ENCODE assay signal across 12 cellular contexts in the genomic region with DNA sequence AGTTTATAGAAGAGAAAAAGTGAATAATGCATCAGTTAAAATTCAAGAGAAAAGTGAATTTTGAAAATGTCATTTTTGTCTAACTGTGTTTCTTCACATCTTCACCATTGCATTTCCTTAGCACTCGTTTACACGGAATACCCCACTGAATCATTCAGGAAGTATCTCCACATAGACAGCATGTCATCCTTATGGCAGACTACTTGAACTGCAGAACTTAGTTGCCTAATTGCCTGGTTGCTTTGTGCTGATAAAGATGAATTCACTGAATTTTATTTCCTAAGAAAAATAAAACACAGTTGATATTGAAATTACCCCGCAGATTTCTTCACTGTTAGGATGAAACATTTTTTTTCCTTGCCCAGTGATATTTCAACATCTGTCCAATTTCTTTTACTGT.
DNase-seq lines count a peak whose midpoint lies in the region; ATAC-seq and TF ChIP-seq lines count a peak whose summit lies in the region.
"Had no signal": no experiment of that assay in that cellular context is flagged by ENCODE, and none has a peak within 500 bp of the region (broad histone marks: within the 10 kb centered on the region; RNA-seq: fewer than 3 reads in every experiment).

No MANE protein-coding gene starts in this region.

- TF ChIP-seq RAD21 in IMR-90 (IDR thresholded peaks at IDR 0.05; ENCODE audit: low read length): no peak

- H2BK20ac ChIP-seq in IMR-90 (ENCODE audit: low read depth, low read length): no peak overlapping the region

- no peak overlapping the region for H2BK12ac ChIP-seq in mesenchymal stem cell (ENCODE audit: low read length in 2 of 2)

- no peaks in the 10 kb centered on the region for H4K20me1 ChIP-seq in IMR-90 (ENCODE audit: insufficient read depth, low read length)

- no peak overlapping the region for H2AK5ac ChIP-seq in IMR-90 (ENCODE audit: low read depth, low read length)
- H2AK5ac ChIP-seq in mesenchymal stem cell (ENCODE audit: low read length, severe bottlenecking): no peak overlapping the region

- POLR2A ChIA-PET in IMR-90 (lab: Charles Lee; ENCODE audit: unreplicated experiment): no interaction called here

- WGBS in IMR-90 (ENCODE audit: extremely low coverage in 2 of 2, insufficient read length in 1 of 2), 2 experiments: no CpG with 5 or more reads among the region's 3 CpGs
- WGBS in mesenchymal stem cell: 21% methylated on average over 2 of the region's 3 CpGs

- DNase-seq in EL: peak; percentile 62
- peak; percentile 72 for DNase-seq in IMR-90
- DNase-seq in astrocyte of the spinal cord (ENCODE audit: low read depth, low spot score): peak; percentile 34
- peak; percentile 60 for DNase-seq in mesenchymal stem cell
- no peak for DNase-seq in stimulated activated naive CD4-positive, alpha-beta T cell (lab: John Stamatoyannopoulos, UW)
- no peak for DNase-seq in coronary artery (ENCODE audit: low spot score)
- DNase-seq in NCI-H1417 treated with DMSO at 0.1 percent for 48 hours (lab: John Stamatoyannopoulos, UW): no peak
- DNase-seq: activated CD4-positive, alpha-beta T cell treated with anti-CD3 and anti-CD28 coated beads, Interleukin-2, amount 50 U/mL, for 1 hour; activated T-cell treated with anti-CD3 and anti-CD28 coated beads, Interleukin-2, amount 50 U/mL, for 24 hours; dermis blood vessel endothelial cell; right cardiac atrium; stimulated activated CD4-positive, alpha-beta T cell treated with anti-CD3 and anti-CD28 coated beads, Interleukin-4, amount 100 ng/mL, for 4 hours had no signal

- no peak overlapping the region for H3K27ac ChIP-seq in IMR-90 (ENCODE audit: insufficient read depth, low read length)
- no peak overlapping the region for H3K27ac ChIP-seq in mesenchymal stem cell (ENCODE audit: low read length, poor library complexity, severe bottlenecking)
- H3K27ac ChIP-seq in coronary artery: no peak overlapping the region

- peak; percentile 83 for ATAC-seq in IMR-90 (ENCODE audit: low read depth)
- ATAC-seq: right cardiac atrium had no signal

- H3K4ac ChIP-seq in IMR-90 (ENCODE audit: low read depth, low read length) (no peak overlapping the region), mesenchymal stem cell (ENCODE audit: low read depth in 1 of 2, low read length in 2 of 2) (no peak overlapping the region)

- no peak overlapping the region for H2BK15ac ChIP-seq in IMR-90 (ENCODE audit: low read depth, low read length)
- no peak overlapping the region for H2BK15ac ChIP-seq in mesenchymal stem cell (ENCODE audit: low read depth, poor library complexity, severe bottlenecking)

- in situ Hi-C loops in IMR-90 (cut with MboI; ENCODE audit: low sequenced_read_pairs) (no loop called here), astrocyte of the spinal cord (cut with HindIII; ENCODE audit: low sequenced_read_pairs) (no loop called here)

- no peaks in the 10 kb centered on the region for H3K4me1 ChIP-seq in IMR-90 (ENCODE audit: control insufficient read depth, insufficient read depth, low read length)
- no peaks in the 10 kb centered on the region for H3K4me1 ChIP-seq in mesenchymal stem cell (ENCODE audit: control insufficient read depth, insufficient read depth, low read depth, low read length)

- dilution Hi-C loops in IMR-90 (cut with HindIII; ENCODE audit: low sequenced_read_pairs, unreplicated experiment): no loop called here

- no peaks in the 10 kb centered on the region for H3K27me3 ChIP-seq in IMR-90 (ENCODE audit: control insufficient read depth, insufficient read depth, low read length)
- no peaks in the 10 kb centered on the region for H3K27me3 ChIP-seq in mesenchymal stem cell (ENCODE audit: control insufficient read depth in 1 of 2, insufficient read depth in 1 of 2, low read length in 2 of 2)

- no peak overlapping the region for H3K4me3 ChIP-seq in IMR-90 (ENCODE audit: insufficient read depth, low read depth, low read length)
- no peak overlapping the region for H3K4me3 ChIP-seq in astrocyte of the spinal cord (ENCODE audit: low read depth, low read length)
- H3K4me3 ChIP-seq in mesenchymal stem cell (ENCODE audit: insufficient read depth in 1 of 2, low read depth in 1 of 2, low read length in 2 of 2): no peak overlapping the region
- no peak overlapping the region for H3K4me3 ChIP-seq in coronary artery

- no peaks in the 10 kb centered on the region for H3K9me3 ChIP-seq in IMR-90 (ENCODE audit: control insufficient read depth, insufficient read depth, low read length)
- H3K9me3 ChIP-seq in mesenchymal stem cell (ENCODE audit: control insufficient read depth, low read length): no peaks in the 10 kb centered on the region

- H3K9ac ChIP-seq in IMR-90 (ENCODE audit: low read depth, low read length) (no peak overlapping the region), mesenchymal stem cell (ENCODE audit: low read length) (peak overlapping the region; percentile 47)

- H4K8ac ChIP-seq in IMR-90 (ENCODE audit: low read depth in 2 of 2, low read length in 2 of 2): no peak overlapping the region
- no peak overlapping the region for H4K8ac ChIP-seq in mesenchymal stem cell (ENCODE audit: low read length)

- no peak for TF ChIP-seq CTCF in IMR-90 (conservative IDR thresholded peaks at IDR 0.05; ENCODE audit: low read depth, low read length)
- no peak for TF ChIP-seq CTCF in astrocyte of the spinal cord (IDR thresholded peaks at IDR 0.05; ENCODE audit: low read depth, low read length)
- TF ChIP-seq CTCF in coronary artery (IDR thresholded peaks at IDR 0.05): no peak

- TF ChIP-seq POLR2A in IMR-90 (IDR thresholded peaks at IDR 0.05; ENCODE audit: low read depth, low read length): no peak

- no peak overlapping the region for H3K56ac ChIP-seq in IMR-90 (ENCODE audit: extremely low read depth, insufficient read depth, low read length)

- H2AK9ac ChIP-seq in IMR-90 (replicated peaks; ENCODE audit: low read depth, low read length, poor library complexity): no peak overlapping the region

- H3K14ac ChIP-seq in IMR-90 (replicated peaks; ENCODE audit: low read depth, low read length) (no peak overlapping the region), mesenchymal stem cell (ENCODE audit: low read length in 2 of 2) (no peak overlapping the region)

- no peak overlapping the region for H4K5ac ChIP-seq in IMR-90 (ENCODE audit: low read depth, low read length)

- H3K9me1 ChIP-seq in IMR-90 (ENCODE audit: insufficient read depth, low read length): peaks cover 3% of the 10 kb centered on the region; the same call in 1 of the 2 replicates

- intact Hi-C loops in IMR-90 (cut with micrococcal nuclease): no loop called here

- H4K91ac ChIP-seq in IMR-90 (ENCODE audit: insufficient read depth, low read depth, low read length): no peak overlapping the region
- H4K91ac ChIP-seq in mesenchymal stem cell (ENCODE audit: low read length): no peak overlapping the region

- no TSS peak for BruUV-seq in IMR-90 (replicated peaks; lab: Mats Ljungman, UMichigan)

- no peaks in the 10 kb centered on the region for H3K79me1 ChIP-seq in IMR-90 (ENCODE audit: low read depth in 1 of 2, low read length in 2 of 2)
- no peaks in the 10 kb centered on the region for H3K79me1 ChIP-seq in mesenchymal stem cell (replicated peaks; ENCODE audit: low read length, poor library complexity, severe bottlenecking)

- H3K36me3 ChIP-seq in IMR-90 (ENCODE audit: control insufficient read depth, insufficient read depth, low read length) (no peaks in the 10 kb centered on the region), mesenchymal stem cell (ENCODE audit: control insufficient read depth in 1 of 2, insufficient read depth in 2 of 2, low read depth in 1 of 2, low read length in 2 of 2) (no peaks in the 10 kb centered on the region)

- CTCF ChIA-PET in IMR-90 (lab: Yijun Ruan, JAX): no interaction called here

- H2BK120ac ChIP-seq in IMR-90 (ENCODE audit: low read depth, low read length) (no peak overlapping the region), mesenchymal stem cell (ENCODE audit: low read depth, low read length) (no peak overlapping the region)

- H2AFZ ChIP-seq in IMR-90 (replicated peaks; ENCODE audit: low read length, poor library complexity) (no peak overlapping the region), mesenchymal stem cell (ENCODE audit: low read depth, low read length) (no peak overlapping the region)

- no peak overlapping the region for H3K4me2 ChIP-seq in IMR-90 (ENCODE audit: low read depth, low read length)
- H3K4me2 ChIP-seq in mesenchymal stem cell (ENCODE audit: low read length, poor library complexity, severe bottlenecking): no peak overlapping the region

- no peak overlapping the region for H2BK5ac ChIP-seq in IMR-90 (ENCODE audit: low read depth, low read length, poor library complexity, severe bottlenecking)
- H2BK5ac ChIP-seq in mesenchymal stem cell (ENCODE audit: low read depth, low read length, poor library complexity, severe bottlenecking): no peak overlapping the region

- H3K23ac ChIP-seq in IMR-90 (ENCODE audit: low read depth, low read length) (no peak overlapping the region), mesenchymal stem cell (ENCODE audit: low read length in 2 of 2) (no peak overlapping the region)

- H3K18ac ChIP-seq in IMR-90 (ENCODE audit: low read depth, low read length) (no peak overlapping the region), mesenchymal stem cell (ENCODE audit: low read depth in 1 of 2, low read length in 2 of 2) (no peak overlapping the region)

TF ChIP-seq in IMR-90, 13 proteins besides CTCF, POLR2A, EP300 and RAD21:
- peak; percentile 83 for TF ChIP-seq CEBPB (IDR thresholded peaks at IDR 0.05; ENCODE audit: low read depth, low read length)
- no peak for TF ChIP-seq BHLHE40 (IDR thresholded peaks at IDR 0.05; ENCODE audit: low read depth, low read length)
- TF ChIP-seq RFX5 (IDR thresholded peaks at IDR 0.05; ENCODE audit: low read depth, low read length): no peak

Comparison
In these comparisons a context has a peak if more than half of its experiments do, and no peak if none do; other contexts are left out.
1. DNase-seq: peak in EL (single experiment), IMR-90 (single experiment), astrocyte of the spinal cord (single experiment) and mesenchymal stem cell (single experiment); none in stimulated activated naive CD4-positive, alpha-beta T cell (0 of 6), coronary artery (single experiment) and NCI-H1417 treated with DMSO at 0.1 percent for 48 hours (single experiment).